Comparison of ENCODE assay signal across 8 cellular contexts in the genomic region with DNA sequence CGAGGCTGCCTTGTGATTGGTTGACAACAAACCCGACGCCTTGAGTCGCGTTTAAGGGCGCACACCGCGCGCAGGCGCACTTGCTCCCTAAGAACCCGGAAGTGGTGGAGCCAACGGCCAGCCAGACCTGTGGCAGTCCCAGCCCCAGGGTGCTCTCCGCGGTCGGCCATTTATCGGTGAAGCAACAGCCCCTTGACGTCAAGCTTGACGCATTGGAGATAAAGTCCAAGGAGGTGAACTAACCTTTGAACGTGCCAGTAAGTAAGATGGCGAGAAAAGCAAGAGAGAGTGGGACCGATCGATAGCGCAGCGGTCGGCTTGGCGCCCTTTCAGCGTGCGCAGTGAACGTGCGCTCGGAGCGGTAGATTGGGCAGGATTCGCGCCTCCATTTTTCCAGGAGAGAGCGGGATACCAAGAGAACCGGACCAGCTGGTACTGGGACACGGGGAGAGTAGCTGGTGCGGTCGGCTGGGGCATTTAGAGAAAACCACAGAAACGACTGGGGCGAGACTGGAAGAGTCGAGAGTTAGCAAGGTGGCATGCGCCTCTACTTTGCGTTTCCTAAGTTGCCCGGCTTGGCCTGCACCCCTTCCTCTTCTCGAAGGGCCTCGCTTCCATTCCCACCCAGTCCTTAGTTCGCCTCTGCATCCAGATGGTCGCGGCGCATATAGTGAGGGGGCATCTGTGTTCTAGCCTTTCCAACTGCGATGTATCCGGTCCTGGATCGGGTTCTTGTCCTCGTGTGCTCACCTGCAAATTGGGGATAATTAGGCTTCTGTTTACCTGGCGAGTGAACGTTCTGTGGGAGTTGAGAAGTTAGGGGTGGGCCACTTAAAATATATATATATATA. TPM values are rescaled to one million over a fixed set of nuclear protein-coding genes. Genes with fewer than 3 reads are reported as not detected.
DNase-seq lines count a peak whose midpoint lies in the region; ATAC-seq and TF ChIP-seq lines count a peak whose summit lies in the region.

A gene (plus strand): TSS at position 364 of the 851 bp plus-strand sequence. CDS start 2,908 bp downstream, outside the sequence.

- peaks cover 62% of the 10 kb centered on the region for H3K36me3 Mint-ChIP-seq in activated CD8-positive, alpha-beta memory T cell treated with anti-CD3 and anti-CD28 coated beads, Interleukin-2, amount 10 ng/mL, durations not matched to agents 7 days and 5 days
- H3K36me3 Mint-ChIP-seq in endodermal cell (ENCODE audit: low read depth), result peaks cover 45% of the 10 kb centered on the region

- no peak within 1 kb of the TSS for H4K8ac ChIP-seq in mesendoderm (ENCODE audit: low read depth, low read length)

- no peak within 1 kb of the TSS for H3K27ac Mint-ChIP-seq in activated CD8-positive, alpha-beta memory T cell treated with anti-CD3 and anti-CD28 coated beads, Interleukin-2, amount 10 ng/mL, durations not matched to agents 7 days and 5 days
- no peak within 1 kb of the TSS for H3K27ac Mint-ChIP-seq in endodermal cell

- H3K79me1 ChIP-seq in mesendoderm (ENCODE audit: low read length), result peaks cover 23% of the 10 kb centered on the region

- peak; percentile 92 for ATAC-seq in GM21381 (IDR thresholded peaks at IDR 0.05; ENCODE audit: unreplicated experiment)
- peak; percentile 90 for ATAC-seq in activated CD8-positive, alpha-beta memory T cell treated with anti-CD3 and anti-CD28 coated beads, Interleukin-2, amount 10 ng/mL, durations not matched to agents 7 days and 5 days

- peaks cover 70% of the 10 kb centered on the region for H3K36me3 ChIP-seq in NT2/D1 (ENCODE audit: insufficient read depth, insufficient read length, low read length)
- H3K36me3 ChIP-seq in endodermal cell (ENCODE audit: control insufficient read depth, insufficient read depth, low read length), result peaks cover 49% of the 10 kb centered on the region
- peaks cover 20% of the 10 kb centered on the region for H3K36me3 ChIP-seq in mesendoderm (ENCODE audit: control insufficient read depth, insufficient read depth, low read length)

- H3K4me1 Mint-ChIP-seq in activated CD8-positive, alpha-beta memory T cell treated with anti-CD3 and anti-CD28 coated beads, Interleukin-2, amount 10 ng/mL, durations not matched to agents 7 days and 5 days, result peaks cover 58% of the 10 kb centered on the region
- peaks cover 22% of the 10 kb centered on the region for H3K4me1 Mint-ChIP-seq in endodermal cell

- H3K18ac ChIP-seq in mesendoderm (ENCODE audit: low read length), result peak within 1 kb of the TSS; percentile 89

- DNase-seq in COLO829 (ENCODE audit: low spot score) (peak; percentile 100), HUDEP-2 (lab: John Stamatoyannopoulos, UW; ENCODE audit: unreplicated experiment in 76 of 76) (peak in 75 of 76 experiments; percentile 60 to 100 (median 99)), NT2/D1 (ENCODE audit: low read depth, low spot score) (peak; percentile 99), endodermal cell (peak; percentile 100), mesendoderm (peak; percentile 100)
- DNase-seq in activated CD8-positive, alpha-beta memory T cell treated with anti-CD3 and anti-CD28 coated beads, Interleukin-2, amount 10 ng/mL, durations not matched to agents 7 days and 5 days, result peak; percentile 99
- peak; percentile 99 for DNase-seq in stimulated activated CD8-positive, alpha-beta memory T cell treated with anti-CD3 and anti-CD28 coated beads, Interleukin-15, amount 100 ng/mL, for 24 hours (ENCODE audit: low read depth)

- H3K4me1 ChIP-seq in NT2/D1 (ENCODE audit: insufficient read depth, insufficient read length) (peaks cover 2% of the 10 kb centered on the region), endodermal cell (ENCODE audit: control insufficient read depth, insufficient read depth, low read length) (peaks cover 4% of the 10 kb centered on the region), mesendoderm (ENCODE audit: control insufficient read depth, low read depth, low read length) (peaks cover 1% of the 10 kb centered on the region)

- H3K23ac ChIP-seq in mesendoderm (ENCODE audit: low read length), result no peak within 1 kb of the TSS

- peak within 1 kb of the TSS; percentile 95 for H3K9ac ChIP-seq in NT2/D1 (ENCODE audit: insufficient read length, low read depth)
- peak within 1 kb of the TSS; percentile 83 for H3K9ac ChIP-seq in endodermal cell (ENCODE audit: extremely low read depth, low read length, poor library complexity, severe bottlenecking)
- H3K9ac ChIP-seq in mesendoderm (ENCODE audit: low read length), result peak within 1 kb of the TSS; percentile 92

- peak within 1 kb of the TSS; percentile 94 for H3K4ac ChIP-seq in mesendoderm (ENCODE audit: low read depth, low read length)

- H4K5ac ChIP-seq in mesendoderm (ENCODE audit: low read length), result no peak within 1 kb of the TSS

- H2AK5ac ChIP-seq in mesendoderm (ENCODE audit: low read length), result no peak within 1 kb of the TSS

- TF ChIP-seq CTCF in endodermal cell (conservative IDR thresholded peaks at IDR 0.05), result no peak

- H3K4me3 Mint-ChIP-seq in activated CD8-positive, alpha-beta memory T cell treated with anti-CD3 and anti-CD28 coated beads, Interleukin-2, amount 10 ng/mL, durations not matched to agents 7 days and 5 days, result no peak within 1 kb of the TSS
- H3K4me3 Mint-ChIP-seq in endodermal cell, result no peak within 1 kb of the TSS

- peaks cover 54% of the 10 kb centered on the region for H3K79me2 ChIP-seq in mesendoderm (ENCODE audit: control insufficient read depth, insufficient read depth, low read length)

- H3K27ac ChIP-seq in endodermal cell (ENCODE audit: low read depth, low read length) (peak within 1 kb of the TSS; percentile 77), mesendoderm (ENCODE audit: low read depth, low read length) (peak within 1 kb of the TSS; percentile 79)

- H2BK15ac ChIP-seq in mesendoderm (replicated peaks; ENCODE audit: low read depth), result no peak within 1 kb of the TSS

- CTCF ChIA-PET in activated CD8-positive, alpha-beta memory T cell treated with anti-CD3 and anti-CD28 coated beads, Interleukin-2, amount 10 ng/mL, durations not matched to agents 7 days and 5 days (lab: Charles Lee), result interaction anchor here (1.1 to 2.1 kb wide), 7 partner anchors 20 to 76 kb away, joined by 3 to 16 read pairs (median 5); a partner anchor contains a TSS

- no peaks in the 10 kb centered on the region for H3K9me3 ChIP-seq in NT2/D1 (ENCODE audit: insufficient read depth, low read length)
- no peaks in the 10 kb centered on the region for H3K9me3 ChIP-seq in endodermal cell (ENCODE audit: control insufficient read depth, low read length)

- peak within 1 kb of the TSS; percentile 61 for H3K4me2 ChIP-seq in mesendoderm (ENCODE audit: low read length)

- H3K56ac ChIP-seq in mesendoderm (ENCODE audit: low read length), result peak within 1 kb of the TSS; percentile 97

- H3K4me3 ChIP-seq in NT2/D1 (ENCODE audit: insufficient read length, low read depth) (peak within 1 kb of the TSS; percentile 97), endodermal cell (ENCODE audit: low read length) (peak within 1 kb of the TSS; percentile 98), mesendoderm (ENCODE audit: low read length) (peak within 1 kb of the TSS; percentile 86)

- no peak within 1 kb of the TSS for H2BK120ac ChIP-seq in mesendoderm (ENCODE audit: low read depth, low read length)

- H3K27me3 ChIP-seq in NT2/D1 (ENCODE audit: insufficient read depth, insufficient read length), result no peaks in the 10 kb centered on the region
- H3K27me3 ChIP-seq in endodermal cell (ENCODE audit: control insufficient read depth, insufficient read depth, low read length, poor library complexity, severe bottlenecking), result no peaks in the 10 kb centered on the region
- H3K27me3 ChIP-seq in mesendoderm (ENCODE audit: insufficient read depth, low read length, poor library complexity), result no peaks in the 10 kb centered on the region

- no peaks in the 10 kb centered on the region for H3K9me3 Mint-ChIP-seq in activated CD8-positive, alpha-beta memory T cell treated with anti-CD3 and anti-CD28 coated beads, Interleukin-2, amount 10 ng/mL, durations not matched to agents 7 days and 5 days (ENCODE audit: low read depth)
- no peaks in the 10 kb centered on the region for H3K9me3 Mint-ChIP-seq in endodermal cell

- no peaks in the 10 kb centered on the region for H3K27me3 Mint-ChIP-seq in activated CD8-positive, alpha-beta memory T cell treated with anti-CD3 and anti-CD28 coated beads, Interleukin-2, amount 10 ng/mL, durations not matched to agents 7 days and 5 days
- no peaks in the 10 kb centered on the region for H3K27me3 Mint-ChIP-seq in endodermal cell (ENCODE audit: insufficient read depth)

- 0% methylated on average over 34 to 55 of the region's 57 CpGs for WGBS in endodermal cell (ENCODE audit: insufficient coverage in 1 of 2, insufficient read length in 1 of 2), 2 experiments
- no CpG with 5 or more reads among the region's 57 CpGs for WGBS in mesendoderm (ENCODE audit: extremely low coverage, insufficient coverage, low lambda C conversion rate)

- H2BK5ac ChIP-seq in mesendoderm (ENCODE audit: low read length), result peak within 1 kb of the TSS; percentile 42

RNA-seq across cellular contexts. Expression of the gene that starts here (rescaled TPM):
- total RNA-seq in activated CD8-positive, alpha-beta memory T cell treated with anti-CD3 and anti-CD28 coated beads, Interleukin-2, amount 10 ng/mL, durations not matched to agents 7 days and 5 days, result 10 to 100 TPM; 60.0 to 82.4 TPM
- 10 to 100 TPM; 47.9 to 50.1 TPM for total RNA-seq in endodermal cell
- polyA plus RNA-seq in endodermal cell (2013, experiment 1 of 2), result 45.1 TPM
- polyA plus RNA-seq in endodermal cell (2013, experiment 2 of 2), result 39.7 TPM
- 39.7 TPM for polyA plus RNA-seq in mesendoderm (2013, experiment 1 of 2)
- 40.9 TPM for polyA plus RNA-seq in mesendoderm (2013, experiment 2 of 2)

Comparison
In these comparisons a context has a peak if more than half of its experiments do, and no peak if none do; other contexts are left out.
1. Peak in every context shown above with its lines: DNase-seq, ATAC-seq, H3K4me3 ChIP-seq and H3K27ac ChIP-seq.